Comparison of ENCODE assay signal across 19 cellular contexts in genomic region chr14:55043528-55043927, GRCh38.
"Had no signal": no experiment of that assay in that cellular context is flagged by ENCODE, and none has a peak within 500 bp of the region (broad histone marks: within the 10 kb centered on the region; RNA-seq: fewer than 3 reads in every experiment).

No MANE protein-coding gene starts in this region.

- H3K27ac ChIP-seq: gastrocnemius medialis, neutrophil, ovary, prostate gland, upper lobe of left lung, WERI-Rb-1 had no signal

- FAIRE-seq: endometrium, TTC549 had no signal

- H3K9me3 ChIP-seq: gastrocnemius medialis, neutrophil, ovary, prostate gland, upper lobe of left lung had no signal

- ATAC-seq: activated CD8-positive, alpha-beta T cell treated with anti-CD3 and anti-CD28 coated beads, Interleukin-2, amount 10 ng/mL, durations not matched to agents 7 days and 5 days; gastrocnemius medialis; left ventricle myocardium superior; stimulated activated naive CD8-positive, alpha-beta T cell treated with anti-CD3 and anti-CD28 coated beads, Interleukin-15, Interleukin-2, amounts not matched to agents 100 U/mL and 50 U/mL, for 24 hours had no signal

- H3K36me3 ChIP-seq: ovary, prostate gland had no signal

- DNase-seq: activated CD4-positive, alpha-beta T cell treated with anti-CD3 and anti-CD28 coated beads, Interleukin-2, amount 50 U/mL, for 1 hour; activated CD4-positive, CD25-positive, alpha-beta regulatory T cell treated with anti-CD3 and anti-CD28 coated beads, Interleukin-2, amount 50 U/mL, for 72 hours; activated CD8-positive, alpha-beta T cell treated with anti-CD3 and anti-CD28 coated beads, Interleukin-2, amount 10 ng/mL, durations not matched to agents 7 days and 5 days; activated gamma-delta T cell treated with Interleukin-2 at 50 U/mL for 16 hours; amniotic stem cell; cerebellar nuclear complex; cortex of kidney; gastrocnemius medialis; hippocampal formation; left ventricle myocardium superior; ovary; stimulated activated CD4-positive, alpha-beta T cell treated with anti-CD3 and anti-CD28 coated beads, Interleukin-4, amount 100 ng/mL, for 24 hours; stimulated activated naive CD8-positive, alpha-beta T cell treated with anti-CD3 and anti-CD28 coated beads, Interleukin-15, Interleukin-2, amounts not matched to agents 100 U/mL and 50 U/mL, for 24 hours; upper lobe of left lung; WERI-Rb-1 had no signal

- H3K4me3 ChIP-seq: gastrocnemius medialis, ovary, prostate gland, upper lobe of left lung had no signal

- H3K27me3 ChIP-seq: gastrocnemius medialis, neutrophil, ovary, upper lobe of left lung had no signal

- H3K4me1 ChIP-seq: gastrocnemius medialis, prostate gland, upper lobe of left lung had no signal
